Comparison of ENCODE assay signal across 1 cellular context in genomic region chr6:26474439-26474881, GRCh38.
TF ChIP-seq lines count a peak whose summit lies in the region.

No MANE protein-coding gene starts in this region.

TF ChIP-seq in endothelial cell of umbilical vein, 7 proteins besides CTCF, POLR2A, EP300 and RAD21 (continued from another document):
- TF ChIP-seq JUN (IDR thresholded peaks at IDR 0.05; ENCODE audit: borderline replicate concordance, insufficient read depth, insufficient read length, low read depth) = no peak
